ENCODE assay signal across 9 cellular contexts in the genomic region with DNA sequence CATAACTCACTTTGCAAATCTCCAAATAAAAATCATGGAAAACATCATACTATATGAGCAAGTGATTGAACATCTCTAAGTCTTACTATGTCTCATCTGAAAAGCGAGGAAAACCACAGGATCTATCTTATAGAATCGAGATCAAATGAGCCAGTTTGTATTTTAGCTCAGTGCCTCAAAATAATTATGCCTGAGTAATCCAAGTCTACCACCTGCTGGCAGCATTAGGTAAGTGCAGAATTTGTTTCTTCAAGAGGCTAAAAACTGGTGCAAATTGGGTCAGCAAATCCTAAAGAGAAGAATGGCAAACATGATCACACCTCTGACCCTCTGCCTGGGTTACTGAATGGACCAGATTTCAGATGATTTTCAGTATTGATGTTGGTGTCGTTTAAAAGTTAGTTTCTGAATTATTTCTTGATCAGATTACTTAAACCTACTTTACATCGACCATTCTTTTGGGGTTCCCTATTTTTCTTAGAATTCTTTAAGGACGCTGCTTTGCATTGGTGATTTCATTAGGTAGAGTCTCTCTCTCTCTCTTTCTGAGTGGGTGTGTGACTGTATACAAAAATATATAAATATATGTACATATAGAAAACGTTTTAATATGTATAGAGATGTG. TPM values are rescaled to one million over a fixed set of nuclear protein-coding genes. Genes with fewer than 3 reads are reported as not detected.
DNase-seq lines count a peak whose midpoint lies in the region; ATAC-seq and TF ChIP-seq lines count a peak whose summit lies in the region.
"Had no signal": no experiment of that assay in that cellular context is flagged by ENCODE, and none has a peak within 500 bp of the region (broad histone marks: within the 10 kb centered on the region; RNA-seq: fewer than 3 reads in every experiment).

No MANE protein-coding gene starts in this region.

- no peaks in the 10 kb centered on the region for H3K27me3 ChIP-seq in Caco-2 (replicated peaks; ENCODE audit: control insufficient read depth, insufficient read depth, low read length)
- H3K27me3 ChIP-seq in H9 (ENCODE audit: insufficient read depth, low read length), result no peaks in the 10 kb centered on the region
- peaks cover 3% of the 10 kb centered on the region for H3K27me3 ChIP-seq in osteoblast (ENCODE audit: insufficient read depth, low read length)

- no peak overlapping the region for H2BK120ac ChIP-seq in H9 (ENCODE audit: low read depth, low read length, poor library complexity, severe bottlenecking)

- no peak overlapping the region for H2BK20ac ChIP-seq in H9 (ENCODE audit: low read depth, low read length, poor library complexity, severe bottlenecking)

- H3K4me3 Mint-ChIP-seq in Caco-2 (ENCODE audit: unreplicated experiment) (no peak overlapping the region), H9 (no peak overlapping the region)
- no peak overlapping the region for H3K4me3 Mint-ChIP-seq in activated CD4-positive, alpha-beta memory T cell treated with anti-CD3 and anti-CD28 coated beads for 36 hours

- H4K91ac ChIP-seq in H9 (ENCODE audit: insufficient read length, low read depth, low read length), result no peak overlapping the region

- no peak overlapping the region for H3K23ac ChIP-seq in H9 (ENCODE audit: insufficient read length, low read depth, low read length)

- H3K9ac ChIP-seq in H9 (ENCODE audit: extremely low read depth, insufficient read length, low read length), result no peak overlapping the region

- H4K5ac ChIP-seq in H9 (ENCODE audit: insufficient read length, low read depth, low read length), result no peak overlapping the region

- H3K4me1 ChIP-seq in Caco-2 (no peaks in the 10 kb centered on the region), H9 (ENCODE audit: insufficient read depth, low read length) (no peaks in the 10 kb centered on the region), osteoblast (ENCODE audit: insufficient read depth, low read length) (no peaks in the 10 kb centered on the region)

- no peak overlapping the region for H3K27ac Mint-ChIP-seq in Caco-2 (ENCODE audit: unreplicated experiment)
- H3K27ac Mint-ChIP-seq in H9, result no peak overlapping the region
- H3K27ac Mint-ChIP-seq in activated CD4-positive, alpha-beta memory T cell treated with anti-CD3 and anti-CD28 coated beads for 36 hours, result no peak overlapping the region

- H3K9me3 ChIP-seq in Caco-2 (no peaks in the 10 kb centered on the region), H9 (ENCODE audit: control insufficient read depth, low read depth, low read length) (no peaks in the 10 kb centered on the region), osteoblast (ENCODE audit: low read depth, low read length) (peaks cover 2% of the 10 kb centered on the region)

- H3K36me3 Mint-ChIP-seq in Caco-2 (ENCODE audit: insufficient read depth, unreplicated experiment) (no peaks in the 10 kb centered on the region), H9 (ENCODE audit: insufficient read depth in 1 of 3, low read depth in 3 of 3) (peaks cover 0 to 7% (median 0%) of the 10 kb centered on the region in 3 experiments; a peak in 3 of 7 replicates)
- no peaks in the 10 kb centered on the region for H3K36me3 Mint-ChIP-seq in activated CD4-positive, alpha-beta memory T cell treated with anti-CD3 and anti-CD28 coated beads for 36 hours

- 100% methylated on average over 1 of the region's 6 CpGs for WGBS in H9 (ENCODE audit: extremely low coverage, insufficient read length, low lambda C conversion rate)

- no peaks in the 10 kb centered on the region for H4K20me1 ChIP-seq in H9 (ENCODE audit: control insufficient read depth, insufficient read depth, insufficient read length)
- H4K20me1 ChIP-seq in osteoblast (ENCODE audit: insufficient read depth, low read length), result no peaks in the 10 kb centered on the region

- ATAC-seq in GM18861 (IDR thresholded peaks at IDR 0.05; ENCODE audit: unreplicated experiment), result no peak

- POLR2A ChIA-PET in Caco-2 (lab: Charles Lee), result no interaction called here
- POLR2A ChIA-PET in activated CD4-positive, alpha-beta memory T cell treated with anti-CD3 and anti-CD28 coated beads for 36 hours (lab: Charles Lee), result no interaction called here

- CTCF ChIA-PET in Caco-2 (lab: Charles Lee), result interaction anchor here (1.0 kb wide), 1 partner anchor 189 kb away, joined by 11 read pairs; no protein-coding TSS in a partner anchor
- CTCF ChIA-PET in activated CD4-positive, alpha-beta memory T cell treated with anti-CD3 and anti-CD28 coated beads for 36 hours (lab: Charles Lee), result interaction anchor here (0.7 to 9.3 kb wide), 31 partner anchors 12 to 1095 kb away, joined by 3 to 133 read pairs (median 3); no protein-coding TSS in a partner anchor

- no peak overlapping the region for H3T11ph ChIP-seq in H9 (ENCODE audit: low read length)

- H2AK5ac ChIP-seq in H9 (ENCODE audit: insufficient read length, low read length), result no peak overlapping the region

- H3K36me3 ChIP-seq in Caco-2 (ENCODE audit: control insufficient read depth, insufficient read depth, low read length) (no peaks in the 10 kb centered on the region), osteoblast (ENCODE audit: insufficient read depth, low read length) (no peaks in the 10 kb centered on the region)

- no peak overlapping the region for H3K56ac ChIP-seq in H9 (ENCODE audit: insufficient read length, low read depth, low read length)

- peaks cover 2% of the 10 kb centered on the region for H3K27me3 Mint-ChIP-seq in Caco-2 (ENCODE audit: insufficient read depth, unreplicated experiment)
- peaks cover 8% of the 10 kb centered on the region for H3K27me3 Mint-ChIP-seq in H9 (ENCODE audit: low read depth)
- peaks cover 21% of the 10 kb centered on the region for H3K27me3 Mint-ChIP-seq in activated CD4-positive, alpha-beta memory T cell treated with anti-CD3 and anti-CD28 coated beads for 36 hours

- no peak overlapping the region for H2BK12ac ChIP-seq in H9 (ENCODE audit: insufficient read length, low read depth, low read length)

- no TSS peak for BruUV-seq in Caco-2 (replicated peaks; lab: Mats Ljungman, UMichigan)

- H3K79me2 ChIP-seq in H9 (ENCODE audit: insufficient read depth, low read length) (no peaks in the 10 kb centered on the region), osteoblast (ENCODE audit: insufficient read depth, low read length) (no peaks in the 10 kb centered on the region)

- no peak overlapping the region for H3K18ac ChIP-seq in H9 (ENCODE audit: insufficient read length, low read depth, low read length)

- H3K4ac ChIP-seq in H9 (ENCODE audit: low read depth, low read length), result no peak overlapping the region

- intact Hi-C loops in Caco-2 (cut with micrococcal nuclease; ENCODE audit: unreplicated experiment), result loop anchor here (1.0 to 10.0 kb wide), 4 partner anchors 97 to 267 kb away; a partner anchor contains a TSS
- intact Hi-C loops in activated CD4-positive, alpha-beta memory T cell treated with anti-CD3 and anti-CD28 coated beads for 36 hours (cut with micrococcal nuclease), result loop anchor here (1.0 to 5.0 kb wide), 5 partner anchors 188 to 897 kb away; no protein-coding TSS in a partner anchor

- H3K4me2 ChIP-seq in H9 (ENCODE audit: insufficient read depth, insufficient read length, low read length), result no peak overlapping the region
- H3K4me2 ChIP-seq in osteoblast (ENCODE audit: insufficient read depth, low read length), result peak overlapping the region; percentile 15

- no peaks in the 10 kb centered on the region for H3K79me1 ChIP-seq in H9 (ENCODE audit: insufficient read depth, low read depth, low read length, poor library complexity, severe bottlenecking)

- no peak overlapping the region for H3K14ac ChIP-seq in H9 (ENCODE audit: insufficient read depth, low read length)

- no peak overlapping the region for H3K27ac ChIP-seq in H9 (ENCODE audit: insufficient read length, low read depth, low read length)
- no peak overlapping the region for H3K27ac ChIP-seq in osteoblast (ENCODE audit: low read depth, low read length)

- H3K4me1 Mint-ChIP-seq in Caco-2 (ENCODE audit: low read depth, unreplicated experiment), result no peaks in the 10 kb centered on the region
- H3K4me1 Mint-ChIP-seq in H9, result peaks cover 0 to 2% of the 10 kb centered on the region in 2 experiments; a peak in 3 of 4 replicates
- peaks cover 4% of the 10 kb centered on the region for H3K4me1 Mint-ChIP-seq in activated CD4-positive, alpha-beta memory T cell treated with anti-CD3 and anti-CD28 coated beads for 36 hours (ENCODE audit: low read depth)

- DNase-seq in Caco-2 (peak in 1 of 2 experiments; percentile 24), H9 (peak; percentile 46), NCI-H446 (lab: John Stamatoyannopoulos, UW) (peak; percentile 69 to 76), fibroblast of the aortic adventitia (ENCODE audit: low read depth) (peak; percentile 84), osteoblast (ENCODE audit: insufficient read length, low spot score, missing footprints) (no peak), NK-92 (lab: John Stamatoyannopoulos, UW; ENCODE audit: unreplicated experiment) (no peak)
- peak; percentile 29 for DNase-seq in activated CD4-positive, alpha-beta memory T cell treated with anti-CD3 and anti-CD28 coated beads for 36 hours

- no peaks in the 10 kb centered on the region for H3K23me2 ChIP-seq in H9 (ENCODE audit: insufficient read length, low read depth, low read length, poor library complexity, severe bottlenecking)

- H3K4me3 ChIP-seq in Caco-2 (ENCODE audit: low read depth, low read length) (no peak overlapping the region), fibroblast of the aortic adventitia (ENCODE audit: low read depth, low read length) (no peak overlapping the region), osteoblast (ENCODE audit: insufficient read depth, low read length) (no peak overlapping the region)

- TF ChIP-seq CTCF in Caco-2 (IDR thresholded peaks at IDR 0.05; ENCODE audit: insufficient read depth in 1 of 2, low read depth in 1 of 2, low read length in 1 of 2, severe bottlenecking in 1 of 2, unreplicated experiment in 1 of 2), result peak; percentile 45 to 57
- peak; percentile 93 for TF ChIP-seq CTCF in H9 (conservative IDR thresholded peaks at IDR 0.05)
- TF ChIP-seq CTCF in fibroblast of the aortic adventitia (IDR thresholded peaks at IDR 0.05; ENCODE audit: insufficient read depth, low read length), result peak; percentile 87
- peak; percentile 87 for TF ChIP-seq CTCF in osteoblast (IDR thresholded peaks at IDR 0.05; ENCODE audit: extremely low read depth, low read depth, low read length)

- no peak overlapping the region for H2BK15ac ChIP-seq in H9 (ENCODE audit: low read depth, low read length)

- H3K9me3 Mint-ChIP-seq in Caco-2 (ENCODE audit: unreplicated experiment) (peaks cover 7% of the 10 kb centered on the region), H9 (peaks cover 4 to 7% of the 10 kb centered on the region in 2 experiments)
- peaks cover 4% of the 10 kb centered on the region for H3K9me3 Mint-ChIP-seq in activated CD4-positive, alpha-beta memory T cell treated with anti-CD3 and anti-CD28 coated beads for 36 hours

- H2AFZ ChIP-seq in H9 (ENCODE audit: low read length) (no peak overlapping the region), osteoblast (ENCODE audit: low read length) (no peak overlapping the region)

- no peak overlapping the region for H4K8ac ChIP-seq in H9 (replicated peaks; ENCODE audit: insufficient read length, low read depth, low read length)

- H2BK5ac ChIP-seq in H9 (ENCODE audit: insufficient read length, low read length), result no peak overlapping the region

RNA-seq across cellular contexts. Expression of a gene that starts 12.7 kb away (rescaled TPM):
- 0.07 TPM in 1 of 2 replicates, not detected in the other for total RNA-seq in Caco-2 (2022)
- 7.0 and 8.0 TPM in 2 replicates for total RNA-seq in H9 (2021)
- not detected for total RNA-seq in activated CD4-positive, alpha-beta memory T cell treated with anti-CD3 and anti-CD28 coated beads for 36 hours
- 3.0 and 3.3 TPM in 2 replicates for total RNA-seq in fibroblast of the aortic adventitia (ENCODE audit: low replicate concordance)
- total RNA-seq in osteoblast, result 13.0 and 17.4 TPM in 2 replicates
- total RNA-seq: T-helper 1 cell treated with Interleukin-12 subunit alpha and Interleukin-12 subunit beta and Interleukin-4 antibody, amounts not matched to agents 30 ng/mL and 1 ng/mL, for 36 hours had no signal

Comparison
In these comparisons a context has a peak if more than half of its experiments do, and no peak if none do; other contexts are left out.
1. DNase-seq: peak in H9 (single experiment), NCI-H446 (2 of 2), activated CD4-positive, alpha-beta memory T cell treated with anti-CD3 and anti-CD28 coated beads for 36 hours (single experiment) and fibroblast of the aortic adventitia (single experiment); none in osteoblast (single experiment) and NK-92 (single experiment).
2. Peak in every context shown above with its lines, with median percentiles within 50 percentile points of each other: CTCF ChIP-seq.